22 cellular contexts compared by ENCODE assay signal in the genomic region with DNA sequence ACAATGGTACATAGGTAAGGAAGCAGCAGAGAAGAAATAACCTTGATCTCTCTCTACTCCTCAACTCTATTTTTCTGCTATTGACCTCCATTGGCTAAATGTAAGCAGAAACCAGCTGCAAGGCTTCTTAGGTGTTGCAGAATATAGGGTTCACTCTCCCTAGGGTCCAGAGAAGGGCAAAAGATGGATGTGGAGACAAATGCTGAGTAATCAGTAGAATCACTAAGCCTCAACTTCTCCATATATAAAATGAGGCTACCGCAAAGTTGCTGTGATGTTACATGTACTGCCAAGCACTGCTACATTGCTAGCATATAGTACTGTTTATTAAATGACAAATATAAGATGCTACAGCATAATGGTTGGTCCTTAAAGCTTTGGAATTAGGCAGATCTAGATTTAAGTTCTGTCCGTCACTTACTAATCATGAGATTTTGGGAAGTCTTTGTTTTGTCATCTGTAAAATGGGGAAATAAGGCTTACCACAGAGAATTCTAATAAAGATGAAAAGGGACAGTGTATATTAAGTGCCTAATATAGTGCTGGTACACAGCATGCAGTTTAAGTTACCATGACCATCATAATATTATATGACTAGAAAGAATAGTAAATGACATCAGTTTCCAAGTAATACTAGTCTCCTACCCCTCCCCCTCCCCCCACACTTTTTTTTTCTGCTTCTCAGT.
DNase-seq lines count a peak whose midpoint lies in the region; ATAC-seq, FAIRE-seq and TF ChIP-seq lines count a peak whose summit lies in the region.
"Had no signal": no experiment of that assay in that cellular context is flagged by ENCODE, and none has a peak within 500 bp of the region (broad histone marks: within the 10 kb centered on the region; RNA-seq: fewer than 3 reads in every experiment).

No MANE protein-coding gene starts in this region.

- H3K9ac ChIP-seq in GM12878 (ENCODE audit: control insufficient read depth, insufficient read depth, low read length): no peak overlapping the region

- TF ChIP-seq CTCF in GM12878 (IDR thresholded peaks at IDR 0.05 in 2 of 3, conservative IDR thresholded peaks at IDR 0.05 in 1 of 3; ENCODE audit: control insufficient read depth in 2 of 3, extremely low read depth in 1 of 3, insufficient read depth in 1 of 3, low read depth in 3 of 3, low read length in 3 of 3) (no peak), glutamatergic neuron (IDR thresholded peaks at IDR 0.05; ENCODE audit: partially characterized antibody, unreplicated experiment) (no peak)

- TF ChIP-seq POLR2A in GM12878 (IDR thresholded peaks at IDR 0.05; ENCODE audit: low read depth, low read length): no peak

- H3K36me3 Mint-ChIP-seq in glutamatergic neuron (ENCODE audit: unreplicated experiment): no peaks in the 10 kb centered on the region
- H3K36me3 Mint-ChIP-seq: natural killer cell treated with Interleukin-12 subunit alpha and Interleukin-12 subunit beta and Interleukin-15 and Interleukin-18, amount 100 ng/mL, for 72 hours had no signal

- H2AFZ ChIP-seq in GM12878 (ENCODE audit: control insufficient read depth, low read depth, low read length): no peak overlapping the region
- H2AFZ ChIP-seq: hepatocyte had no signal

- FAIRE-seq in GM12878 (lab: Jason Lieb, UNC): no peak
- FAIRE-seq: H54, TTC549 had no signal

- no peaks in the 10 kb centered on the region for H3K9me3 Mint-ChIP-seq in glutamatergic neuron (ENCODE audit: unreplicated experiment)
- H3K9me3 Mint-ChIP-seq: natural killer cell treated with Interleukin-12 subunit alpha and Interleukin-12 subunit beta and Interleukin-15 and Interleukin-18, amount 100 ng/mL, for 72 hours had no signal

- 77% methylated on average over 2 of the region's 2 CpGs for WGBS in GM12878 (ENCODE audit: insufficient coverage, insufficient replicate concordance, low lambda C conversion rate, missing lambda C conversion rate)

- H3K4me1 ChIP-seq in GM12878 (ENCODE audit: control insufficient read depth, insufficient read depth, low read length): peaks cover 12% of the 10 kb centered on the region; the same call in 1 of the 2 replicates
- H3K4me1 ChIP-seq: BE2C, upper lobe of right lung had no signal

- no peaks in the 10 kb centered on the region for H3K9me3 ChIP-seq in GM12878 (replicated peaks; ENCODE audit: control insufficient read depth, insufficient read depth, low read length)
- H3K9me3 ChIP-seq: BE2C, esophagus muscularis mucosa, upper lobe of right lung had no signal

- no peak overlapping the region for H3K27ac ChIP-seq in GM12878 (ENCODE audit: control insufficient read depth, insufficient read depth)
- H3K27ac ChIP-seq: coronary artery, esophagus muscularis mucosa, hepatocyte, upper lobe of right lung had no signal

- ATAC-seq in GM18502 (IDR thresholded peaks at IDR 0.05; ENCODE audit: poor library complexity, unreplicated experiment): peak; percentile 39
- ATAC-seq in GM12878: peak; percentile 81
- ATAC-seq in HG02588 (IDR thresholded peaks at IDR 0.05; ENCODE audit: unreplicated experiment): no peak
- no peak for ATAC-seq in GM18870 (IDR thresholded peaks at IDR 0.05; ENCODE audit: unreplicated experiment)
- ATAC-seq: left colon had no signal

- DNase-seq in CD1c-positive myeloid dendritic cell (ENCODE audit: extremely low spot score) (peak; percentile 14), NAMALWA (ENCODE audit: low spot score) (peak; percentile 29), GM12878 (ENCODE audit: low read depth, low spot score) (no peak), glutamatergic neuron (no peak)
- DNase-seq in stimulated activated CD4-positive, alpha-beta T cell treated with anti-CD3 and anti-CD28 coated beads, Interleukin-15, amount 100 ng/mL, for 24 hours: no peak
- DNase-seq: activated CD8-positive, alpha-beta memory T cell treated with anti-CD3 and anti-CD28 coated beads, Interleukin-2, amount 50 U/mL, for 4 hours; BE2C; left colon; NCI-H2081; NCI-H748 treated with DMSO at 0.1 percent for 48 hours; Right ventricle myocardium superior; stimulated activated CD8-positive, alpha-beta memory T cell treated with anti-CD3 and anti-CD28 coated beads, Interleukin-4, amount 100 ng/mL, for 48 hours; upper lobe of right lung had no signal

- H3K4me3 Mint-ChIP-seq in glutamatergic neuron (ENCODE audit: unreplicated experiment): no peak overlapping the region
- H3K4me3 Mint-ChIP-seq: natural killer cell treated with Interleukin-12 subunit alpha and Interleukin-12 subunit beta and Interleukin-15 and Interleukin-18, amount 100 ng/mL, for 72 hours had no signal

- BruUV-seq in GM12878 (replicated peaks; lab: Mats Ljungman, UMichigan): no TSS peak

- TF ChIP-seq RAD21 in GM12878 (IDR thresholded peaks at IDR 0.05; ENCODE audit: insufficient read depth, low read depth, low read length): no peak

- no peaks in the 10 kb centered on the region for H3K79me2 ChIP-seq in GM12878 (ENCODE audit: control insufficient read depth, insufficient read depth, low read length)

- intact Hi-C loops in GM12878 (cut with micrococcal nuclease; ENCODE audit: unreplicated experiment): loop anchor here (2.0 kb wide), 1 partner anchor 220 kb away; no protein-coding TSS in a partner anchor

- H3K27ac Mint-ChIP-seq in glutamatergic neuron (ENCODE audit: unreplicated experiment): no peak overlapping the region
- H3K27ac Mint-ChIP-seq: natural killer cell treated with Interleukin-12 subunit alpha and Interleukin-12 subunit beta and Interleukin-15 and Interleukin-18, amount 100 ng/mL, for 72 hours had no signal

- SMC1A ChIA-PET in GM12878 (lab: Charles Lee; ENCODE audit: uncharacterized antibody, unreplicated experiment): interaction anchor here (0.6 to 2.8 kb wide), 4 partner anchors 9 to 349 kb away, joined by 3 to 9 read pairs (median 4); no protein-coding TSS in a partner anchor

- H4K20me1 ChIP-seq in GM12878 (ENCODE audit: control insufficient read depth, insufficient read depth): no peaks in the 10 kb centered on the region

- H3K36me3 ChIP-seq in GM12878 (ENCODE audit: control insufficient read depth in 2 of 2, insufficient read depth in 2 of 2, low read length in 1 of 2): no peaks in the 10 kb centered on the region
- H3K36me3 ChIP-seq: BE2C, esophagus muscularis mucosa, upper lobe of right lung had no signal

- H3K4me2 ChIP-seq in GM12878 (ENCODE audit: control insufficient read depth, insufficient read depth): no peak overlapping the region
- H3K4me2 ChIP-seq: hepatocyte had no signal

- CTCF ChIA-PET in GM12878 (lab: Yijun Ruan, JAX): interaction anchor here (1.2 to 1.4 kb wide), 2 partner anchors 24 to 225 kb away, joined by 3 read pairs; no protein-coding TSS in a partner anchor

- RAD21 ChIA-PET in GM12878 (lab: Charles Lee; ENCODE audit: unreplicated experiment): interaction anchor here (1.0 kb wide), 1 partner anchor 144 kb away, joined by 3 read pairs; no protein-coding TSS in a partner anchor

- in situ Hi-C loops in GM12878 (cut with MboI): loop anchor here (25.0 kb wide), 1 partner anchor 227 kb away; no protein-coding TSS in a partner anchor

- H3K27me3 ChIP-seq in GM12878 (replicated peaks in 1 of 2; ENCODE audit: control insufficient read depth in 2 of 2, insufficient read depth in 2 of 2, low read length in 1 of 2): peaks cover 0 to 3% of the 10 kb centered on the region in 2 experiments; a peak in 1 of 4 replicates
- H3K27me3 ChIP-seq: BE2C, esophagus muscularis mucosa, hepatocyte, upper lobe of right lung had no signal

- no peak overlapping the region for H3K4me3 ChIP-seq in GM12878
- H3K4me3 ChIP-seq: coronary artery, esophagus muscularis mucosa, hepatocyte, upper lobe of right lung had no signal

- H3K27me3 Mint-ChIP-seq in glutamatergic neuron (ENCODE audit: unreplicated experiment): no peaks in the 10 kb centered on the region
- H3K27me3 Mint-ChIP-seq: natural killer cell treated with Interleukin-12 subunit alpha and Interleukin-12 subunit beta and Interleukin-15 and Interleukin-18, amount 100 ng/mL, for 72 hours had no signal

- H3K4me1 Mint-ChIP-seq in glutamatergic neuron (ENCODE audit: low read depth, unreplicated experiment): no peaks in the 10 kb centered on the region

- peak in 1 of 2 experiments; percentile 51; a peak in 1 of 4 replicates for TF ChIP-seq EP300 in GM12878 (IDR thresholded peaks at IDR 0.05; ENCODE audit: borderline replicate concordance in 1 of 2, control insufficient read depth in 1 of 2, low read depth in 2 of 2, low read length in 2 of 2)

- POLR2A ChIA-PET in GM12878 (lab: Charles Lee): interaction anchor here (0.6 to 0.7 kb wide), 3 partner anchors 110 to 1472 kb away, joined by 3 to 8 read pairs (median 7); no protein-coding TSS in a partner anchor

TF ChIP-seq in GM12878, 131 proteins besides CTCF, POLR2A, EP300 and RAD21 (continues in another document):
- TF ChIP-seq FOXK2 (IDR thresholded peaks at IDR 0.05): no peak
- no peak for TF ChIP-seq KDM1A (IDR thresholded peaks at IDR 0.05; ENCODE audit: borderline replicate concordance)
- TF ChIP-seq RUNX3 (IDR thresholded peaks at IDR 0.05; ENCODE audit: low read length): 0 out of 2 replicates have a peak, but pooled peaks have one; percentile 23
- peak; percentile 70 for TF ChIP-seq JUNB (IDR thresholded peaks at IDR 0.05)
- TF ChIP-seq, protein P1, sequence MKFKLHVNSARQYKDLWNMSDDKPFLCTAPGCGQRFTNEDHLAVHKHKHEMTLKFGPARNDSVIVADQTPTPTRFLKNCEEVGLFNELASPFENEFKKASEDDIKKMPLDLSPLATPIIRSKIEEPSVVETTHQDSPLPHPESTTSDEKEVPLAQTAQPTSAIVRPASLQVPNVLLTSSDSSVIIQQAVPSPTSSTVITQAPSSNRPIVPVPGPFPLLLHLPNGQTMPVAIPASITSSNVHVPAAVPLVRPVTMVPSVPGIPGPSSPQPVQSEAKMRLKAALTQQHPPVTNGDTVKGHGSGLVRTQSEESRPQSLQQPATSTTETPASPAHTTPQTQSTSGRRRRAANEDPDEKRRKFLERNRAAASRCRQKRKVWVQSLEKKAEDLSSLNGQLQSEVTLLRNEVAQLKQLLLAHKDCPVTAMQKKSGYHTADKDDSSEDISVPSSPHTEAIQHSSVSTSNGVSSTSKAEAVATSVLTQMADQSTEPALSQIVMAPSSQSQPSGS (IDR thresholded peaks at IDR 0.05; ENCODE audit: low read length): 0 out of 2 replicates have a peak, but pooled peaks have one; percentile 18
- TF ChIP-seq ETV6 (conservative IDR thresholded peaks at IDR 0.05 in 1 of 2, IDR thresholded peaks at IDR 0.05 in 1 of 2; ENCODE audit: borderline replicate concordance in 1 of 2, low read depth in 1 of 2): no peak
- no peak for TF ChIP-seq HCFC1 (IDR thresholded peaks at IDR 0.05; ENCODE audit: low read length)
- 0 out of 2 replicates have a peak, but pooled peaks have one; percentile 12 for TF ChIP-seq CREM (IDR thresholded peaks at IDR 0.05; ENCODE audit: low read depth)
- no peak for TF ChIP-seq STAT3 (IDR thresholded peaks at IDR 0.05; ENCODE audit: low read depth, low read length)
- no peak for TF ChIP-seq NFYA (IDR thresholded peaks at IDR 0.05; ENCODE audit: borderline replicate concordance, low read depth, low read length)
- no peak for TF ChIP-seq WRNIP1 (IDR thresholded peaks at IDR 0.05; ENCODE audit: borderline replicate concordance, low read depth, low read length)
- 0 out of 2 replicates have a peak, but pooled peaks have one; percentile 10 for TF ChIP-seq TCF12 (IDR thresholded peaks at IDR 0.05; ENCODE audit: low read depth, low read length)
- TF ChIP-seq ZNF217 (IDR thresholded peaks at IDR 0.05): 0 out of 2 replicates have a peak, but pooled peaks have one; percentile 54

Comparison
In these comparisons a context has a peak if more than half of its experiments do, and no peak if none do; other contexts are left out.
1. DNase-seq: peak in CD1c-positive myeloid dendritic cell (single experiment) and NAMALWA (single experiment); none in GM12878 (single experiment), glutamatergic neuron (single experiment) and stimulated activated CD4-positive, alpha-beta T cell treated with anti-CD3 and anti-CD28 coated beads, Interleukin-15, amount 100 ng/mL, for 24 hours (single experiment).
2. ATAC-seq: peak in GM18502 (single experiment) and GM12878 (single experiment); none in HG02588 (single experiment) and GM18870 (single experiment).